Comparison of ENCODE assay signal across 1 cellular context in the genomic region with DNA sequence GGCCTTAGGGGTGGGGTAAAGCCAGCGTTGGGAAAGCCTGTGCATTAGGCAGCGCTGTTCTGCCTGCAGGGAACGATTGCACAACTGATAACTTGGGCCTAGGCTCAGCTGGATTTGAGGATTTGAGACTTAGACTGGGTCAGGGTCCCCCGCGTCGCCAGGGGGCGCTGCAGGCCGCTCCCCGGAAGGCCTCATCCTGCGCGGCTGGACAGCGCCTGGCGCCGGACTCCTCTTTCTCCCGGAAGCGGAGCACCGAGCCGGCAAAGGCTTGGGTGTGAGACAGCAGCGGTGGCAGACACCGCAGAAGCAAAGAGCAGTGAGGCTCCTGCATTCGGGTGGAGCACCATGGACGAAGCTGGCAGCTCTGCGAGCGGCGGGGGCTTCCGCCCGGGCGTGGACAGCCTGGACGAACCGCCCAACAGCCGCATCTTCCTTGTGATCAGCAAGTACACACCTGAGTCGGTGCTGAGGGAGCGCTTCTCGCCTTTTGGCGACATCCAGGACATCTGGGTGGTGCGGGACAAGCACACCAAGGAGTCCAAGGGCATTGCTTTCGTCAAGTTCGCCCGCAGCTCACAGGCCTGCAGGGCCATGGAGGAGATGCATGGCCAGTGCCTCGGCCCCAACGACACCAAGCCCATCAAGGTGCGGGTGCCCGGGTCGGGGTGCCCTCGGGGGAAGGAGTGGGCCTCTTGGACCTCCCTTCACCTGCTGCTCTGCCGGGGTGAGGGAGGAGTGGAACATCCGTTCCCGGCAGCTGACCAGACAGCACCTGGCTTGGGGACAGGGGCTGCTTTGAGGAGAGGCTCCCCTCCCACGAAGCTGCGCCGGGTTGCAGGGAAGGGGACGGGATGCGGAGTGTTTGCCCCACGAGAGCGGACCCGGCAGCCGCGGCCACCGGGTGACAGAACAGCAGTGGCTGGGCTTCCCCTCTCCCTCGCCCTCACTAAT.
TF ChIP-seq lines count a peak whose summit lies in the region.

A gene with protein sequence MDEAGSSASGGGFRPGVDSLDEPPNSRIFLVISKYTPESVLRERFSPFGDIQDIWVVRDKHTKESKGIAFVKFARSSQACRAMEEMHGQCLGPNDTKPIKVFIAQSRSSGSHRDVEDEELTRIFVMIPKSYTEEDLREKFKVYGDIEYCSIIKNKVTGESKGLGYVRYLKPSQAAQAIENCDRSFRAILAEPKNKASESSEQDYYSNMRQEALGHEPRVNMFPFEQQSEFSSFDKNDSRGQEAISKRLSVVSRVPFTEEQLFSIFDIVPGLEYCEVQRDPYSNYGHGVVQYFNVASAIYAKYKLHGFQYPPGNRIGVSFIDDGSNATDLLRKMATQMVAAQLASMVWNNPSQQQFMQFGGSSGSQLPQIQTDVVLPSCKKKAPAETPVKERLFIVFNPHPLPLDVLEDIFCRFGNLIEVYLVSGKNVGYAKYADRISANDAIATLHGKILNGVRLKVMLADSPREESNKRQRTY (plus strand): TSS at position 236 of the 951 bp plus-strand sequence. CDS start 110 bp downstream, at position 346.

TF ChIP-seq in HepG2, 621 proteins besides CTCF, POLR2A, EP300 and RAD21 (continued from another document and continues in another):
- TF ChIP-seq, protein P1, sequence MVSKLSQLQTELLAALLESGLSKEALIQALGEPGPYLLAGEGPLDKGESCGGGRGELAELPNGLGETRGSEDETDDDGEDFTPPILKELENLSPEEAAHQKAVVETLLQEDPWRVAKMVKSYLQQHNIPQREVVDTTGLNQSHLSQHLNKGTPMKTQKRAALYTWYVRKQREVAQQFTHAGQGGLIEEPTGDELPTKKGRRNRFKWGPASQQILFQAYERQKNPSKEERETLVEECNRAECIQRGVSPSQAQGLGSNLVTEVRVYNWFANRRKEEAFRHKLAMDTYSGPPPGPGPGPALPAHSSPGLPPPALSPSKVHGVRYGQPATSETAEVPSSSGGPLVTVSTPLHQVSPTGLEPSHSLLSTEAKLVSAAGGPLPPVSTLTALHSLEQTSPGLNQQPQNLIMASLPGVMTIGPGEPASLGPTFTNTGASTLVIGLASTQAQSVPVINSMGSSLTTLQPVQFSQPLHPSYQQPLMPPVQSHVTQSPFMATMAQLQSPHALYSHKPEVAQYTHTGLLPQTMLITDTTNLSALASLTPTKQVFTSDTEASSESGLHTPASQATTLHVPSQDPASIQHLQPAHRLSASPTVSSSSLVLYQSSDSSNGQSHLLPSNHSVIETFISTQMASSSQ (IDR thresholded peaks at IDR 0.05; ENCODE audit: low read depth) = no peak
- TF ChIP-seq, protein P1 (CRISPR knock-in tag; IDR thresholded peaks at IDR 0.05; ENCODE audit: borderline replicate concordance) = peak; percentile 78; the same call in 1 of the 2 replicates
- TF ChIP-seq ZSCAN21 (CRISPR knock-in tag; IDR thresholded peaks at IDR 0.05; ENCODE audit: borderline replicate concordance) = peak; percentile 93
- TF ChIP-seq, protein P2, sequence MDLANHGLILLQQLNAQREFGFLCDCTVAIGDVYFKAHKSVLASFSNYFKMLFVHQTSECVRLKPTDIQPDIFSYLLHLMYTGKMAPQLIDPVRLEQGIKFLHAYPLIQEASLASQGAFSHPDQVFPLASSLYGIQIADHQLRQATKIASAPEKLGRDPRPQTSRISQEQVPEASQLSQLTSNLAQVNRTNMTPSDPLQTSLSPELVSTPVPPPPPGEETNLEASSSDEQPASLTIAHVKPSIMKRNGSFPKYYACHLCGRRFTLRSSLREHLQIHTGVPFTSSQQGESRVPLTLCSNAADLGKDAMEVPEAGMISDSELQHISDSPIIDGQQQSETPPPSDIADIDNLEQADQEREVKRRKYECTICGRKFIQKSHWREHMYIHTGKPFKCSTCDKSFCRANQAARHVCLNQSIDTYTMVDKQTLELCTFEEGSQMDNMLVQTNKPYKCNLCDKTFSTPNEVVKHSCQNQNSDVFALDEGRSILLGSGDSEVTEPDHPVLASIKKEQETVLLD (CRISPR knock-in tag; IDR thresholded peaks at IDR 0.05; ENCODE audit: low read depth) = 0 out of 2 replicates have a peak, but pooled peaks have one; percentile 76
- TF ChIP-seq ZNF883 (CRISPR knock-in tag; IDR thresholded peaks at IDR 0.05; ENCODE audit: not compliant biosample characterization) = peak; percentile 77
- TF ChIP-seq NFYC (CRISPR knock-in tag; IDR thresholded peaks at IDR 0.05) = no peak; the same call in 1 of the 2 replicates
- TF ChIP-seq NCOA2 (CRISPR knock-in tag; IDR thresholded peaks at IDR 0.05) = peak; percentile 82
- peak; percentile 95 for TF ChIP-seq MIER2 (CRISPR knock-in tag; IDR thresholded peaks at IDR 0.05)
- TF ChIP-seq, protein P3, sequence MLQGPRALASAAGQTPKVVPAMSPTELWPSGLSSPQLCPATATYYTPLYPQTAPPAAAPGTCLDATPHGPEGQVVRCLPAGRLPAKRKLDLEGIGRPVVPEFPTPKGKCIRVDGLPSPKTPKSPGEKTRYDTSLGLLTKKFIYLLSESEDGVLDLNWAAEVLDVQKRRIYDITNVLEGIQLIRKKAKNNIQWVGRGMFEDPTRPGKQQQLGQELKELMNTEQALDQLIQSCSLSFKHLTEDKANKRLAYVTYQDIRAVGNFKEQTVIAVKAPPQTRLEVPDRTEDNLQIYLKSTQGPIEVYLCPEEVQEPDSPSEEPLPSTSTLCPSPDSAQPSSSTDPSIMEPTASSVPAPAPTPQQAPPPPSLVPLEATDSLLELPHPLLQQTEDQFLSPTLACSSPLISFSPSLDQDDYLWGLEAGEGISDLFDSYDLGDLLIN (CRISPR knock-in tag; IDR thresholded peaks at IDR 0.05; ENCODE audit: borderline replicate concordance) = peak; percentile 75; the same call in 1 of the 2 replicates
- TF ChIP-seq ZNF558 (CRISPR knock-in tag; IDR thresholded peaks at IDR 0.05; ENCODE audit: borderline replicate concordance) = peak; percentile 97; the same call in 1 of the 2 replicates
- TF ChIP-seq MAFF (IDR thresholded peaks at IDR 0.05; ENCODE audit: low read depth, low read length) = peak; percentile 12; the same call in 1 of the 2 replicates
- peak; percentile 97 for TF ChIP-seq ZNF230 (CRISPR knock-in tag; IDR thresholded peaks at IDR 0.05)
- TF ChIP-seq ZFAT (CRISPR knock-in tag; conservative IDR thresholded peaks at IDR 0.05) = no peak
- 0 out of 2 replicates have a peak, but pooled peaks have one; percentile 52 for TF ChIP-seq ZIK1 (CRISPR knock-in tag; IDR thresholded peaks at IDR 0.05; ENCODE audit: borderline replicate concordance, low read depth)
- TF ChIP-seq HNRNPH1 (optimal IDR thresholded peaks at IDR 0.05; ENCODE audit: low read depth, low read length) = no peak
- TF ChIP-seq, protein P4, sequence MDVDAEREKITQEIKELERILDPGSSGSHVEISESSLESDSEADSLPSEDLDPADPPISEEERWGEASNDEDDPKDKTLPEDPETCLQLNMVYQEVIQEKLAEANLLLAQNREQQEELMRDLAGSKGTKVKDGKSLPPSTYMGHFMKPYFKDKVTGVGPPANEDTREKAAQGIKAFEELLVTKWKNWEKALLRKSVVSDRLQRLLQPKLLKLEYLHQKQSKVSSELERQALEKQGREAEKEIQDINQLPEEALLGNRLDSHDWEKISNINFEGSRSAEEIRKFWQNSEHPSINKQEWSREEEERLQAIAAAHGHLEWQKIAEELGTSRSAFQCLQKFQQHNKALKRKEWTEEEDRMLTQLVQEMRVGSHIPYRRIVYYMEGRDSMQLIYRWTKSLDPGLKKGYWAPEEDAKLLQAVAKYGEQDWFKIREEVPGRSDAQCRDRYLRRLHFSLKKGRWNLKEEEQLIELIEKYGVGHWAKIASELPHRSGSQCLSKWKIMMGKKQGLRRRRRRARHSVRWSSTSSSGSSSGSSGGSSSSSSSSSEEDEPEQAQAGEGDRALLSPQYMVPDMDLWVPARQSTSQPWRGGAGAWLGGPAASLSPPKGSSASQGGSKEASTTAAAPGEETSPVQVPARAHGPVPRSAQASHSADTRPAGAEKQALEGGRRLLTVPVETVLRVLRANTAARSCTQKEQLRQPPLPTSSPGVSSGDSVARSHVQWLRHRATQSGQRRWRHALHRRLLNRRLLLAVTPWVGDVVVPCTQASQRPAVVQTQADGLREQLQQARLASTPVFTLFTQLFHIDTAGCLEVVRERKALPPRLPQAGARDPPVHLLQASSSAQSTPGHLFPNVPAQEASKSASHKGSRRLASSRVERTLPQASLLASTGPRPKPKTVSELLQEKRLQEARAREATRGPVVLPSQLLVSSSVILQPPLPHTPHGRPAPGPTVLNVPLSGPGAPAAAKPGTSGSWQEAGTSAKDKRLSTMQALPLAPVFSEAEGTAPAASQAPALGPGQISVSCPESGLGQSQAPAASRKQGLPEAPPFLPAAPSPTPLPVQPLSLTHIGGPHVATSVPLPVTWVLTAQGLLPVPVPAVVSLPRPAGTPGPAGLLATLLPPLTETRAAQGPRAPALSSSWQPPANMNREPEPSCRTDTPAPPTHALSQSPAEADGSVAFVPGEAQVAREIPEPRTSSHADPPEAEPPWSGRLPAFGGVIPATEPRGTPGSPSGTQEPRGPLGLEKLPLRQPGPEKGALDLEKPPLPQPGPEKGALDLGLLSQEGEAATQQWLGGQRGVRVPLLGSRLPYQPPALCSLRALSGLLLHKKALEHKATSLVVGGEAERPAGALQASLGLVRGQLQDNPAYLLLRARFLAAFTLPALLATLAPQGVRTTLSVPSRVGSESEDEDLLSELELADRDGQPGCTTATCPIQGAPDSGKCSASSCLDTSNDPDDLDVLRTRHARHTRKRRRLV (CRISPR knock-in tag; IDR thresholded peaks at IDR 0.05) = peak; percentile 90
- TF ChIP-seq ZNF556 (CRISPR knock-in tag; IDR thresholded peaks at IDR 0.05; ENCODE audit: borderline replicate concordance) = peak; percentile 98
- no peak for TF ChIP-seq EZH2 (conservative IDR thresholded peaks at IDR 0.05; ENCODE audit: low read depth, low read length)
- peak; percentile 97 for TF ChIP-seq ZNF792 (CRISPR knock-in tag; IDR thresholded peaks at IDR 0.05)
- TF ChIP-seq, protein P5, sequence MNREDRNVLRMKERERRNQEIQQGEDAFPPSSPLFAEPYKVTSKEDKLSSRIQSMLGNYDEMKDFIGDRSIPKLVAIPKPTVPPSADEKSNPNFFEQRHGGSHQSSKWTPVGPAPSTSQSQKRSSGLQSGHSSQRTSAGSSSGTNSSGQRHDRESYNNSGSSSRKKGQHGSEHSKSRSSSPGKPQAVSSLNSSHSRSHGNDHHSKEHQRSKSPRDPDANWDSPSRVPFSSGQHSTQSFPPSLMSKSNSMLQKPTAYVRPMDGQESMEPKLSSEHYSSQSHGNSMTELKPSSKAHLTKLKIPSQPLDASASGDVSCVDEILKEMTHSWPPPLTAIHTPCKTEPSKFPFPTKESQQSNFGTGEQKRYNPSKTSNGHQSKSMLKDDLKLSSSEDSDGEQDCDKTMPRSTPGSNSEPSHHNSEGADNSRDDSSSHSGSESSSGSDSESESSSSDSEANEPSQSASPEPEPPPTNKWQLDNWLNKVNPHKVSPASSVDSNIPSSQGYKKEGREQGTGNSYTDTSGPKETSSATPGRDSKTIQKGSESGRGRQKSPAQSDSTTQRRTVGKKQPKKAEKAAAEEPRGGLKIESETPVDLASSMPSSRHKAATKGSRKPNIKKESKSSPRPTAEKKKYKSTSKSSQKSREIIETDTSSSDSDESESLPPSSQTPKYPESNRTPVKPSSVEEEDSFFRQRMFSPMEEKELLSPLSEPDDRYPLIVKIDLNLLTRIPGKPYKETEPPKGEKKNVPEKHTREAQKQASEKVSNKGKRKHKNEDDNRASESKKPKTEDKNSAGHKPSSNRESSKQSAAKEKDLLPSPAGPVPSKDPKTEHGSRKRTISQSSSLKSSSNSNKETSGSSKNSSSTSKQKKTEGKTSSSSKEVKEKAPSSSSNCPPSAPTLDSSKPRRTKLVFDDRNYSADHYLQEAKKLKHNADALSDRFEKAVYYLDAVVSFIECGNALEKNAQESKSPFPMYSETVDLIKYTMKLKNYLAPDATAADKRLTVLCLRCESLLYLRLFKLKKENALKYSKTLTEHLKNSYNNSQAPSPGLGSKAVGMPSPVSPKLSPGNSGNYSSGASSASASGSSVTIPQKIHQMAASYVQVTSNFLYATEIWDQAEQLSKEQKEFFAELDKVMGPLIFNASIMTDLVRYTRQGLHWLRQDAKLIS (CRISPR knock-in tag; IDR thresholded peaks at IDR 0.05) = no peak; the same call in 1 of the 2 replicates
- peak; percentile 75 for TF ChIP-seq TOE1 (CRISPR knock-in tag; IDR thresholded peaks at IDR 0.05)
- TF ChIP-seq YY1 (IDR thresholded peaks at IDR 0.05; ENCODE audit: insufficient read depth, insufficient replicate concordance, low read depth, low read length) = peak; percentile 86
- no peak for TF ChIP-seq ATM (IDR thresholded peaks at IDR 0.05; ENCODE audit: borderline replicate concordance)
- TF ChIP-seq, protein P6, sequence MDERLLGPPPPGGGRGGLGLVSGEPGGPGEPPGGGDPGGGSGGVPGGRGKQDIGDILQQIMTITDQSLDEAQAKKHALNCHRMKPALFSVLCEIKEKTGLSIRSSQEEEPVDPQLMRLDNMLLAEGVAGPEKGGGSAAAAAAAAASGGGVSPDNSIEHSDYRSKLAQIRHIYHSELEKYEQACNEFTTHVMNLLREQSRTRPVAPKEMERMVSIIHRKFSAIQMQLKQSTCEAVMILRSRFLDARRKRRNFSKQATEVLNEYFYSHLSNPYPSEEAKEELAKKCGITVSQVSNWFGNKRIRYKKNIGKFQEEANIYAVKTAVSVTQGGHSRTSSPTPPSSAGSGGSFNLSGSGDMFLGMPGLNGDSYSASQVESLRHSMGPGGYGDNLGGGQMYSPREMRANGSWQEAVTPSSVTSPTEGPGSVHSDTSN (CRISPR knock-in tag; IDR thresholded peaks at IDR 0.05) = no peak
- TF ChIP-seq ZNF878 (CRISPR knock-in tag; IDR thresholded peaks at IDR 0.05) = peak; percentile 90; the same call in 1 of the 2 replicates
- TF ChIP-seq SNRNP70 (IDR thresholded peaks at IDR 0.05; ENCODE audit: low read depth, low read length) = no peak
- TF ChIP-seq NONO (IDR thresholded peaks at IDR 0.05) = no peak
- TF ChIP-seq NONO (CRISPR knock-in tag; conservative IDR thresholded peaks at IDR 0.05) = peak; percentile 100
- TF ChIP-seq ZBTB42 (CRISPR knock-in tag; IDR thresholded peaks at IDR 0.05) = no peak
- TF ChIP-seq ZBTB8A (CRISPR knock-in tag; IDR thresholded peaks at IDR 0.05; ENCODE audit: borderline replicate concordance, low read depth) = no peak
